In genomic region chr16:50096791-50097190, GRCh38 we compare ENCODE assay signal across 1 cellular context.
TF ChIP-seq lines count a peak whose summit lies in the region.

No MANE protein-coding gene starts in this region.

TF ChIP-seq in SK-N-SH, 30 proteins besides CTCF, POLR2A, EP300 and RAD21 (continued from another document):
- TF ChIP-seq PBX3 (IDR thresholded peaks at IDR 0.05) (peak; percentile 47), TEAD4 (IDR thresholded peaks at IDR 0.05; ENCODE audit: borderline replicate concordance, insufficient read depth) (peak; percentile 50; the same call in 1 of the 2 replicates)
TF ChIP-seq in SK-N-SH: peak in this region for 6.
